Comparison of ENCODE assay signal across 7 cellular contexts in the genomic region with DNA sequence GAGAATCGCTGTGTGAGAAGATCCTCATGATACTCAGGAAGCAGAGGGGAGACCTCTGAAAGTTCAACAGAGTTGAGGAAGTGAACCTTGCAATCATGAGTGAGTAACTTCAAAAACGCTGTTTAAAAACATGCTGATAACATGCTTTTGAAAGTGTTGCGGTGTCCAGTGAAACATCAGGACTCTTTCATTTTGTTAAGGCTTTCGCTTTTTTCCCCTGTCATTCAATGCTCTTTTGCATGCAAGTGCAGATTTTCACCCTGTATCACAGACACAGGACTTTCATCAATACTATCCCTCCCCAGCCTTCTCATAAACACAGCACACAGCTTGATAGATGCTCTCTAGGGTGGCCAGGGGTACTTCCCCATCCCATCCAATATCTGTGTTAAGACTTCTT. TPM values are rescaled to one million over a fixed set of nuclear protein-coding genes. Genes with fewer than 3 reads are reported as not detected.
DNase-seq lines count a peak whose midpoint lies in the region; ATAC-seq lines count a peak whose summit lies in the region.
"Not testable (repeated sequence)": the region's sequence is repeated elsewhere in the genome, so short reads cannot be mapped to it uniquely, and the experiment has no call there.

No MANE protein-coding gene starts in this region.

- peaks cover 11 to 16% (median 14%) of the 10 kb centered on the region in 3 donors for H3K4me1 Mint-ChIP-seq in IgD-negative memory B cell
- peaks cover 52% of the 10 kb centered on the region for H3K4me1 Mint-ChIP-seq in activated CD4-positive, alpha-beta T cell treated with anti-CD3 and anti-CD28 coated beads, Interleukin-2, amount 10 ng/mL, durations not matched to agents 7 days and 5 days
- peaks cover 14% of the 10 kb centered on the region for H3K4me1 Mint-ChIP-seq in central memory CD8-positive, alpha-beta T cell

- peaks cover 9 to 14% (median 10%) of the 10 kb centered on the region in 3 donors for H3K9me3 Mint-ChIP-seq in IgD-negative memory B cell
- not testable (repeated sequence) for H3K9me3 Mint-ChIP-seq in activated CD4-positive, alpha-beta T cell treated with anti-CD3 and anti-CD28 coated beads, Interleukin-2, amount 10 ng/mL, durations not matched to agents 7 days and 5 days; central memory CD8-positive, alpha-beta T cell

- CTCF ChIA-PET in activated CD4-positive, alpha-beta T cell treated with anti-CD3 and anti-CD28 coated beads, Interleukin-2, amount 10 ng/mL, durations not matched to agents 7 days and 5 days (lab: Charles Lee): interaction anchor here (0.7 kb wide), 1 partner anchor 609 kb away, joined by 3 read pairs; no protein-coding TSS in a partner anchor

- H3K4me3 Mint-ChIP-seq in IgD-negative memory B cell: peak overlapping the region in 3 of 4 donors; percentile 12 to 88 (median 49)
- peak overlapping the region; percentile 60 for H3K4me3 Mint-ChIP-seq in activated CD4-positive, alpha-beta T cell treated with anti-CD3 and anti-CD28 coated beads, Interleukin-2, amount 10 ng/mL, durations not matched to agents 7 days and 5 days
- H3K4me3 Mint-ChIP-seq in central memory CD8-positive, alpha-beta T cell: peak overlapping the region; percentile 40

- not testable (repeated sequence) for H3K27me3 Mint-ChIP-seq in IgD-negative memory B cell; central memory CD8-positive, alpha-beta T cell
- peaks cover 22% of the 10 kb centered on the region for H3K27me3 Mint-ChIP-seq in activated CD4-positive, alpha-beta T cell treated with anti-CD3 and anti-CD28 coated beads, Interleukin-2, amount 10 ng/mL, durations not matched to agents 7 days and 5 days

- H3K36me3 Mint-ChIP-seq in IgD-negative memory B cell; activated CD4-positive, alpha-beta T cell treated with anti-CD3 and anti-CD28 coated beads, Interleukin-2, amount 10 ng/mL, durations not matched to agents 7 days and 5 days (ENCODE audit: low read depth); central memory CD8-positive, alpha-beta T cell (ENCODE audit: insufficient read depth): not testable (repeated sequence)

- peak overlapping the region in 2 of 3 donors; percentile 50 to 64 for H3K27ac Mint-ChIP-seq in IgD-negative memory B cell
- H3K27ac Mint-ChIP-seq in activated CD4-positive, alpha-beta T cell treated with anti-CD3 and anti-CD28 coated beads, Interleukin-2, amount 10 ng/mL, durations not matched to agents 7 days and 5 days: peak overlapping the region; percentile 88
- H3K27ac Mint-ChIP-seq in central memory CD8-positive, alpha-beta T cell (ENCODE audit: low read depth): peak overlapping the region; percentile 54

- ATAC-seq in GM18520 (IDR thresholded peaks at IDR 0.05; ENCODE audit: unreplicated experiment) (peak; percentile 74), GM19468 (IDR thresholded peaks at IDR 0.05; ENCODE audit: extremely low read depth, unreplicated experiment) (peak; percentile 82), HG02642 (IDR thresholded peaks at IDR 0.05; ENCODE audit: poor library complexity, unreplicated experiment) (peak; percentile 85), HG03103 (IDR thresholded peaks at IDR 0.05; ENCODE audit: low read depth, unreplicated experiment) (peak; percentile 78)
- not testable (repeated sequence) for ATAC-seq in central memory CD8-positive, alpha-beta T cell (replicated peaks; ENCODE audit: extremely low read depth, poor library complexity, severe bottlenecking)

- DNase-seq in activated CD4-positive, alpha-beta T cell treated with anti-CD3 and anti-CD28 coated beads, Interleukin-2, amount 10 ng/mL, durations not matched to agents 7 days and 5 days: peak; percentile 37
- not testable (repeated sequence) for DNase-seq in central memory CD8-positive, alpha-beta T cell (ENCODE audit: low spot score in 2 of 2)

- POLR2A ChIA-PET in activated CD4-positive, alpha-beta T cell treated with anti-CD3 and anti-CD28 coated beads, Interleukin-2, amount 10 ng/mL, durations not matched to agents 7 days and 5 days (lab: Charles Lee): not testable (repeated sequence)

RNA-seq across cellular contexts. Expression of gene SAXO2, which starts 23.9 kb away (rescaled TPM):
- polyA plus RNA-seq in IgD-negative memory B cell: 4.2 TPM
- total RNA-seq in activated CD4-positive, alpha-beta T cell treated with anti-CD3 and anti-CD28 coated beads, Interleukin-2, amount 10 ng/mL, durations not matched to agents 7 days and 5 days: 10 to 100 TPM; 13.9 to 14.3 TPM

RNA-seq across cellular contexts. Expression of gene EFL1, which starts 23.9 kb away (rescaled TPM):
- 17.4 TPM for polyA plus RNA-seq in IgD-negative memory B cell
- 10 to 100 TPM; 28.4 to 31.6 TPM for total RNA-seq in activated CD4-positive, alpha-beta T cell treated with anti-CD3 and anti-CD28 coated beads, Interleukin-2, amount 10 ng/mL, durations not matched to agents 7 days and 5 days
